In the genomic region with DNA sequence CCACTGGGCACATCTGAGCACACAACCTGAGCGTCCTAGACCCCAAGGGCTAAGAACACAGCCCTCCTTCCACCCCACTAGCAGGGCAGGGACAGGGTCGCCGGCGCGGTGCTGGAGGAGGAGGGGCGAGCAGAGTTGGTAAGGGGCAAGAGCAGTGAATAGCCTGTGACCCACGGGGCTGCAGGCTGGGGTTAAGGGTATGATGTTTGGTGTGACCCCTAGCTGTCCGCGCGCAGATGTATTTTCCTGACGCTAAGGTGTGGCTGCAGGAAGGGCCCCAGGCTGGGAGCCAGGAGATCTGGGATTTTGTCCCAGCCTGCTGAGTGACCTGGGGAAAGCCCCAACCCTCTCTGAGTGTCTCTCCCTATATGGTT, we compare ENCODE assay signal across 8 cellular contexts. TPM values are rescaled to one million over a fixed set of nuclear protein-coding genes. Genes with fewer than 3 reads are reported as not detected.
DNase-seq lines count a peak whose midpoint lies in the region; ATAC-seq and TF ChIP-seq lines count a peak whose summit lies in the region.

No MANE protein-coding gene starts in this region.

- DNase-seq in Calu3: no peak
- no peak for DNase-seq in colonic mucosa
- no peak for DNase-seq in NCI-H82 (lab: John Stamatoyannopoulos, UW)
- no peak for DNase-seq in testis
- no peak for DNase-seq in NOMO-1 treated with DMSO at 0.1 percent for 48 hours (lab: John Stamatoyannopoulos, UW; ENCODE audit: unreplicated experiment)

- no TSS peak for BruUV-seq in Calu3 (replicated peaks; lab: Mats Ljungman, UMichigan)

- H3K27me3 Mint-ChIP-seq in Calu3 (ENCODE audit: unreplicated experiment) (no peaks in the 10 kb centered on the region), nephron (ENCODE audit: low read depth) (peaks cover 33% of the 10 kb centered on the region)

- CTCF ChIA-PET in Calu3 (lab: Charles Lee): interaction anchor here (0.5 to 4.0 kb wide), 9 partner anchors 25 to 171 kb away, joined by 3 to 76 read pairs (median 8); no protein-coding TSS in a partner anchor

- no peaks in the 10 kb centered on the region for H3K9me3 ChIP-seq in colonic mucosa
- no peaks in the 10 kb centered on the region for H3K9me3 ChIP-seq in testis

- intact Hi-C loops in Calu3 (cut with micrococcal nuclease; ENCODE audit: unreplicated experiment) (loop anchor here (10.0 kb wide), 1 partner anchor 46 kb away; no protein-coding TSS in a partner anchor), colonic mucosa (cut with DNase I) (no loop called here), testis (cut with DNase I; ENCODE audit: low total_unique reads) (loop anchor here (5.0 kb wide), 2 partner anchors 158 to 173 kb away; no protein-coding TSS in a partner anchor)

- H3K9ac ChIP-seq in KMS-11 (no peak overlapping the region), colonic mucosa (ENCODE audit: low read depth in 2 of 2, low read length in 2 of 2) (peak overlapping the region; percentile 80 to 97)

- H3K4me3 Mint-ChIP-seq in Calu3 (ENCODE audit: low read depth, unreplicated experiment) (peak overlapping the region; percentile 94), nephron (peak overlapping the region; percentile 93 to 96 (median 95))

- H3K36me3 ChIP-seq in KMS-11 (ENCODE audit: insufficient read depth) (no peaks in the 10 kb centered on the region), colonic mucosa (no peaks in the 10 kb centered on the region), testis (ENCODE audit: low read depth, missing control alignments) (no peaks in the 10 kb centered on the region)

- H3K9me3 Mint-ChIP-seq in Calu3 (ENCODE audit: low read depth, unreplicated experiment): no peaks in the 10 kb centered on the region
- no peaks in the 10 kb centered on the region for H3K9me3 Mint-ChIP-seq in nephron

- H2AFZ ChIP-seq in KMS-11 (ENCODE audit: low read depth): no peak overlapping the region

- peaks cover 33% of the 10 kb centered on the region for H3K79me2 ChIP-seq in KMS-11 (ENCODE audit: insufficient read depth, low read depth)

- peaks cover 51% of the 10 kb centered on the region for H3K4me1 Mint-ChIP-seq in Calu3 (ENCODE audit: low read depth, unreplicated experiment)
- peaks cover 33% of the 10 kb centered on the region for H3K4me1 Mint-ChIP-seq in nephron

- H3K4me3 ChIP-seq in KMS-11 (IDR thresholded peaks at IDR 0.05; ENCODE audit: insufficient read depth, low read depth, low read length): no peak overlapping the region
- H3K4me3 ChIP-seq in colonic mucosa: peak overlapping the region; percentile 88
- no peak overlapping the region for H3K4me3 ChIP-seq in testis

- ATAC-seq in GM21381 (IDR thresholded peaks at IDR 0.05; ENCODE audit: unreplicated experiment): no peak

- H4K20me1 ChIP-seq in KMS-11 (ENCODE audit: insufficient read depth): peaks cover 13% of the 10 kb centered on the region; the same call in 1 of the 2 replicates

- H3K4me1 ChIP-seq in KMS-11 (ENCODE audit: low read depth, poor library complexity, severe bottlenecking) (peaks cover 66% of the 10 kb centered on the region), colonic mucosa (peaks cover 29% of the 10 kb centered on the region), testis (peaks cover 66% of the 10 kb centered on the region)

- 45 to 53% methylated on average over 11 of the region's 11 CpGs for WGBS in testis, 2 donors

- H3K27ac Mint-ChIP-seq in Calu3 (ENCODE audit: unreplicated experiment) (peak overlapping the region; percentile 79), nephron (no peak overlapping the region)

- H3K4me2 ChIP-seq in KMS-11: peak overlapping the region; percentile 61; the same call in 1 of the 2 replicates

- no peak for TF ChIP-seq CTCF in Calu3 (IDR thresholded peaks at IDR 0.05; ENCODE audit: unreplicated experiment)
- TF ChIP-seq CTCF in KMS-11 (conservative IDR thresholded peaks at IDR 0.05; ENCODE audit: low read depth, low read length): no peak
- no peak for TF ChIP-seq CTCF in colonic mucosa (IDR thresholded peaks at IDR 0.05)
- TF ChIP-seq CTCF in nephron (IDR thresholded peaks at IDR 0.05; ENCODE audit: unreplicated experiment in 3 of 3): no peak
- TF ChIP-seq CTCF in testis (IDR thresholded peaks at IDR 0.05): no peak

- H3K27ac ChIP-seq in KMS-11 (no peak overlapping the region), colonic mucosa (peak overlapping the region; percentile 84), testis (peak overlapping the region in 1 of 2 donors; percentile 68)

- TF ChIP-seq POLR2A in testis (IDR thresholded peaks at IDR 0.05): no peak

- peaks cover 54% of the 10 kb centered on the region for H3K36me3 Mint-ChIP-seq in Calu3 (ENCODE audit: insufficient read depth, unreplicated experiment)
- H3K36me3 Mint-ChIP-seq in nephron (ENCODE audit: low read depth): no peaks in the 10 kb centered on the region

- no peaks in the 10 kb centered on the region for H3K27me3 ChIP-seq in KMS-11 (ENCODE audit: insufficient read depth, low read depth)
- H3K27me3 ChIP-seq in colonic mucosa: no peaks in the 10 kb centered on the region
- no peaks in the 10 kb centered on the region for H3K27me3 ChIP-seq in testis

RNA-seq across cellular contexts. Expression of a gene that starts 1.3 kb away (rescaled TPM):
- total RNA-seq in Calu3 (2022) (77.2 and 86.5 TPM in 2 replicates), colonic mucosa (10 to 100 TPM; 22.3 to 27.3 TPM), testis (100 to 1,000 TPM; 167 to 168 TPM)
- polyA plus RNA-seq in testis (ENCODE audit: insufficient read depth, low read depth, low replicate concordance): 321 TPM

RNA-seq across cellular contexts. Expression of a gene that starts 57.8 kb away (rescaled TPM):
- not detected in 2 replicates for total RNA-seq in Calu3 (2022)
- total RNA-seq in colonic mucosa: not detected
- 10 to 100 TPM in 1 of 2 donors, 1 to 10 TPM in 1; 9.1 to 16.1 TPM for total RNA-seq in testis
- polyA plus RNA-seq in testis (ENCODE audit: insufficient read depth, low read depth, low replicate concordance): 15.1 TPM
